1 cellular context compared by ENCODE assay signal in genomic region chr21:33452362-33452761, GRCh38.
TF ChIP-seq lines count a peak whose summit lies in the region.

No MANE protein-coding gene starts in this region.

TF ChIP-seq in IMR-90, 13 proteins besides CTCF, POLR2A, EP300 and RAD21:
- TF ChIP-seq BHLHE40 (IDR thresholded peaks at IDR 0.05; ENCODE audit: low read depth, low read length) (no peak), NFE2L2 (IDR thresholded peaks at IDR 0.05; ENCODE audit: low read depth, low read length) (no peak), MXI1 (IDR thresholded peaks at IDR 0.05; ENCODE audit: borderline replicate concordance, low read depth, low read length) (no peak), SMC3 (IDR thresholded peaks at IDR 0.05; ENCODE audit: low read depth, low read length) (no peak), FOS (IDR thresholded peaks at IDR 0.05; ENCODE audit: low read depth, low read length) (no peak), ELK1 (IDR thresholded peaks at IDR 0.05; ENCODE audit: borderline replicate concordance, low read depth, low read length) (no peak), MAZ (IDR thresholded peaks at IDR 0.05; ENCODE audit: borderline replicate concordance, low read depth, low read length) (no peak), USF2 (IDR thresholded peaks at IDR 0.05; ENCODE audit: low read depth, low read length) (no peak)
